Comparison of ENCODE assay signal across 9 cellular contexts in genomic region chr5:143261748-143262392, GRCh38.
A peak's percentile ranks its signal among the peaks of the same experiment; 100 is the strongest.
DNase-seq lines count a peak whose midpoint lies in the region; ATAC-seq lines count a peak whose summit lies in the region.
"Had no signal": no experiment of that assay in that cellular context is flagged by ENCODE, and none has a peak within 500 bp of the region (broad histone marks: within the 10 kb centered on the region; RNA-seq: fewer than 3 reads in every experiment).

No MANE protein-coding gene starts in this region.

- DNase-seq in ELR (ENCODE audit: low read depth) = peak; percentile 83
- peak; percentile 76 for DNase-seq in M059J (ENCODE audit: low read depth)
- DNase-seq in amniotic stem cell (lab: John Stamatoyannopoulos, UW) = peak; percentile 11
- peak; percentile 17 for DNase-seq in myocyte (ENCODE audit: low read depth)
- no peak for DNase-seq in NCI-H82 (lab: John Stamatoyannopoulos, UW)
- DNase-seq: spleen, substantia nigra had no signal

- ATAC-seq in GM19455 (IDR thresholded peaks at IDR 0.05; ENCODE audit: unreplicated experiment) (no peak), HG03139 (IDR thresholded peaks at IDR 0.05; ENCODE audit: unreplicated experiment) (no peak)
